ENCODE assay signal across 8 cellular contexts in the genomic region with DNA sequence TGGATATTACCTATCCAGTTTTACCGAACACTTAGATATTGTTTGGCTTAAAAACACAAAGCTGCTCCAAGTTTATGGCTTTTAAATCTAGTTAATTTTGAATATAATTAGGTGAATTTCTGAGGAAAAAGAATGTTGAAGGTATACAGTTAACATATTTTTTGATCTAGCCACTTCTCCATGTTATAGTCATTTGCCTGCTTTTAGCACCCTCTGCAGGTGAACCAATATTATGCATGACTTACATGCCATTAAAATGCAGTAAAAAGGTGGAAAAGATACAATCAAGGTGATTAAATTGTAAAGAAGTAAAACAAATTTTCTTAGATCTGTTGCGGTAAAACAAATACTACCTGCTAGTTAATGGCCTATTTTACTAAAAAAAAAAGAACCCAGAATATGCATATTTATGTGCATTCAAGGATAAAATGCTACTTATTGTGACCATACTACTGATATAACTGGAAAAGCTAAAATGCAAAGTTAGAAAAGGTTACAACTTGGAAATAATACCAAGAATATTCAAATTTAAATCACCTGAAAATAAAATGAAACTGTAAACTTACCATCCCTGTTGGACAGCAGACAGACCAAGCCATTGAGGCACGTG.
DNase-seq lines count a peak whose midpoint lies in the region; ATAC-seq and TF ChIP-seq lines count a peak whose summit lies in the region.

No MANE protein-coding gene starts in this region.

- DNase-seq in AG04450 (ENCODE audit: low read depth, low spot score) (no peak), GM12864 (ENCODE audit: low read depth) (peak; percentile 3), NCI-H2081 treated with DMSO at 0.1 percent for 48 hours (lab: John Stamatoyannopoulos, UW) (peak; percentile 5), mammary epithelial cell (no peak), naive B cell (peak; percentile 59), cortex of kidney (lab: John Stamatoyannopoulos, UW) (no peak)
- DNase-seq in T-helper 2 cell treated with Interferon-gamma antibody and Interleukin-4, amounts not matched to agents 5 μg/mL and 100 μg/mL, for 36 hours (ENCODE audit: low spot score) = no peak

- in situ Hi-C loops in mammary epithelial cell (cut with MboI; ENCODE audit: low sequenced_read_pairs in 2 of 2) = no loop called here

- ATAC-seq in naive B cell (ENCODE audit: low read depth in 2 of 2) (peak in 1 of 2 donors; percentile 41), GM18873 (IDR thresholded peaks at IDR 0.05; ENCODE audit: low FRiP score, unreplicated experiment) (no peak)

- no peaks in the 10 kb centered on the region for H3K27me3 Mint-ChIP-seq in naive B cell
- H3K27me3 Mint-ChIP-seq in T-helper 2 cell treated with Interferon-gamma antibody and Interleukin-4, amounts not matched to agents 5 μg/mL and 100 μg/mL, for 36 hours (ENCODE audit: low read depth) = no peaks in the 10 kb centered on the region

- BruUV-seq in mammary epithelial cell (replicated peaks; lab: Mats Ljungman, UMichigan) = no TSS peak

- H3K27ac ChIP-seq in AG04450 (ENCODE audit: low read depth, low read length) (no peak overlapping the region), mammary epithelial cell (ENCODE audit: insufficient read depth, low read depth, low read length) (no peak overlapping the region)

- H2AFZ ChIP-seq in mammary epithelial cell (ENCODE audit: low read depth, low read length) = no peak overlapping the region

- no peaks in the 10 kb centered on the region for H3K4me1 ChIP-seq in mammary epithelial cell (ENCODE audit: insufficient read depth, low read length)

- TF ChIP-seq CTCF in AG04450 (IDR thresholded peaks at IDR 0.05; ENCODE audit: low read depth, low read length) (peak; percentile 60), GM12864 (IDR thresholded peaks at IDR 0.05; ENCODE audit: low read depth, low read length, missing control alignments) (peak; percentile 41), mammary epithelial cell (conservative IDR thresholded peaks at IDR 0.05 in 1 of 2, IDR thresholded peaks at IDR 0.05 in 1 of 2; ENCODE audit: extremely low read depth in 1 of 2, insufficient read depth in 1 of 2, low read depth in 1 of 2, low read length in 2 of 2) (peak; percentile 52 to 59)

- H3K9me3 ChIP-seq in AG04450 (ENCODE audit: control insufficient read depth, insufficient read depth, low read length) (no peaks in the 10 kb centered on the region), mammary epithelial cell (replicated peaks; ENCODE audit: insufficient read depth, low read length) (no peaks in the 10 kb centered on the region)

- H3K36me3 ChIP-seq in mammary epithelial cell (ENCODE audit: insufficient read depth, low read length) = peaks cover 5% of the 10 kb centered on the region

- CTCF ChIA-PET in AG04450 (lab: Charles Lee) = interaction anchor here (1.1 to 1.5 kb wide), 2 partner anchors 11 to 12 kb away, joined by 3 to 4 read pairs; no protein-coding TSS in a partner anchor
- CTCF ChIA-PET in mammary epithelial cell (lab: Charles Lee; ENCODE audit: low non-redundant PET) = no interaction called here

- no peak overlapping the region for H3K9ac ChIP-seq in mammary epithelial cell (ENCODE audit: insufficient read depth, low read length)

- H3K4me2 ChIP-seq in mammary epithelial cell (ENCODE audit: insufficient read depth, low read depth, low read length) = no peak overlapping the region

- POLR2A ChIA-PET in AG04450 (lab: Yijun Ruan, JAX) = no interaction called here

- intact Hi-C loops in mammary epithelial cell (cut with micrococcal nuclease) = loop anchor here (2.0 to 5.0 kb wide), 2 partner anchors 296 to 600 kb away; no protein-coding TSS in a partner anchor

- no peaks in the 10 kb centered on the region for H4K20me1 ChIP-seq in mammary epithelial cell (ENCODE audit: insufficient read depth, low read length)

- no peak overlapping the region for H3K4me3 Mint-ChIP-seq in naive B cell
- no peak overlapping the region for H3K4me3 Mint-ChIP-seq in T-helper 2 cell treated with Interferon-gamma antibody and Interleukin-4, amounts not matched to agents 5 μg/mL and 100 μg/mL, for 36 hours

- H3K9me3 Mint-ChIP-seq in naive B cell = peaks cover 0 to 2% (median 0%) of the 10 kb centered on the region in 7 donors
- peaks cover 5% of the 10 kb centered on the region for H3K9me3 Mint-ChIP-seq in T-helper 2 cell treated with Interferon-gamma antibody and Interleukin-4, amounts not matched to agents 5 μg/mL and 100 μg/mL, for 36 hours

- H3K36me3 Mint-ChIP-seq in naive B cell = peaks cover 7 to 10% of the 10 kb centered on the region in 2 donors
- peaks cover 20% of the 10 kb centered on the region for H3K36me3 Mint-ChIP-seq in T-helper 2 cell treated with Interferon-gamma antibody and Interleukin-4, amounts not matched to agents 5 μg/mL and 100 μg/mL, for 36 hours (ENCODE audit: low read depth)

- H3K4me3 ChIP-seq in AG04450 (ENCODE audit: low read depth, low read length) (no peak overlapping the region), GM12864 (ENCODE audit: low read depth, low read length) (no peak overlapping the region), mammary epithelial cell (replicated peaks in 1 of 3; ENCODE audit: insufficient read depth in 1 of 3, low read depth in 2 of 3, low read length in 3 of 3) (no peak overlapping the region)

- H3K27ac Mint-ChIP-seq in naive B cell = no peak overlapping the region
- H3K27ac Mint-ChIP-seq in T-helper 2 cell treated with Interferon-gamma antibody and Interleukin-4, amounts not matched to agents 5 μg/mL and 100 μg/mL, for 36 hours = no peak overlapping the region

- H3K79me2 ChIP-seq in mammary epithelial cell (ENCODE audit: insufficient read depth, low read length) = no peaks in the 10 kb centered on the region

- no peaks in the 10 kb centered on the region for H3K4me1 Mint-ChIP-seq in naive B cell
- H3K4me1 Mint-ChIP-seq in T-helper 2 cell treated with Interferon-gamma antibody and Interleukin-4, amounts not matched to agents 5 μg/mL and 100 μg/mL, for 36 hours (ENCODE audit: low read depth) = peaks cover 3% of the 10 kb centered on the region

- dilution Hi-C loops in mammary epithelial cell (cut with HindIII; ENCODE audit: low sequenced_read_pairs) = no loop called here

- H3K27me3 ChIP-seq in AG04450 (ENCODE audit: control insufficient read depth, insufficient read depth, low read length) = no peaks in the 10 kb centered on the region
- no peaks in the 10 kb centered on the region for H3K27me3 ChIP-seq in mammary epithelial cell (ENCODE audit: insufficient read depth, low read length)

- WGBS in mammary epithelial cell (ENCODE audit: low coverage, missing lambda C conversion rate) = 96% methylated on average over 3 of the region's 3 CpGs

Comparison
In these comparisons a context has a peak if more than half of its experiments do, and no peak if none do; other contexts are left out.
1. DNase-seq: peak in GM12864 (single experiment), NCI-H2081 treated with DMSO at 0.1 percent for 48 hours (single experiment) and naive B cell (single experiment); none in AG04450 (single experiment), mammary epithelial cell (single experiment), cortex of kidney (single experiment) and T-helper 2 cell treated with Interferon-gamma antibody and Interleukin-4, amounts not matched to agents 5 μg/mL and 100 μg/mL, for 36 hours (single experiment).
2. Peak in every context shown above with its lines, with median percentiles within 50 percentile points of each other: CTCF ChIP-seq.